8 cellular contexts compared by ENCODE assay signal in genomic region chr14:100307215-100308111, GRCh38. TPM values are rescaled to one million over a fixed set of nuclear protein-coding genes. Genes with fewer than 3 reads are reported as not detected.
DNase-seq lines count a peak whose midpoint lies in the region; ATAC-seq, FAIRE-seq and TF ChIP-seq lines count a peak whose summit lies in the region.

No MANE protein-coding gene starts in this region.

- H3K9ac ChIP-seq in HUES48 (ENCODE audit: low read depth, low read length): peak overlapping the region; percentile 85
- peak overlapping the region; percentile 86 for H3K9ac ChIP-seq in astrocyte (ENCODE audit: low read length)
- H3K9ac ChIP-seq in kidney (ENCODE audit: low read length in 2 of 2): peak overlapping the region; percentile 77 to 78

- no peaks in the 10 kb centered on the region for H3K27me3 ChIP-seq in HUES48 (ENCODE audit: control insufficient read depth, insufficient read depth, low read length)
- H3K27me3 ChIP-seq in astrocyte (ENCODE audit: insufficient read depth, low read length): no peaks in the 10 kb centered on the region

- H3K9me3 Mint-ChIP-seq in astrocyte (ENCODE audit: unreplicated experiment): no peaks in the 10 kb centered on the region

- ATAC-seq in GM18502 (IDR thresholded peaks at IDR 0.05; ENCODE audit: poor library complexity, unreplicated experiment): peak; percentile 14
- no peak for ATAC-seq in HG03139 (IDR thresholded peaks at IDR 0.05; ENCODE audit: unreplicated experiment)
- no peak for ATAC-seq in GM21367 (IDR thresholded peaks at IDR 0.05; ENCODE audit: unreplicated experiment)

- H3K27ac ChIP-seq in HUES48 (ENCODE audit: low read depth, low read length) (no peak overlapping the region), astrocyte (ENCODE audit: low read depth, low read length) (peak overlapping the region; percentile 53), kidney (ENCODE audit: low read depth in 2 of 2, low read length in 2 of 2) (peak overlapping the region; percentile 71 to 77), temporal lobe (ENCODE audit: low read depth, low read length) (peak overlapping the region; percentile 73)

- H3K4me2 ChIP-seq in astrocyte (ENCODE audit: low read length): peak overlapping the region; percentile 93

- H3K4me3 Mint-ChIP-seq in astrocyte (ENCODE audit: unreplicated experiment): peak overlapping the region; percentile 85

- H3K9me3 ChIP-seq in HUES48 (ENCODE audit: control insufficient read depth, insufficient read depth, low read length) (no peaks in the 10 kb centered on the region), astrocyte (ENCODE audit: insufficient read depth, low read depth, low read length) (no peaks in the 10 kb centered on the region), kidney (ENCODE audit: control insufficient read depth in 1 of 2, low read length in 2 of 2) (no peaks in the 10 kb centered on the region)

- H3K4me1 ChIP-seq in HUES48 (ENCODE audit: control insufficient read depth, insufficient read depth, low read length) (peaks cover 34% of the 10 kb centered on the region), astrocyte (ENCODE audit: insufficient read depth, low read length) (peaks cover 18% of the 10 kb centered on the region), kidney (ENCODE audit: control insufficient read depth in 1 of 2, insufficient read depth in 1 of 2, low read depth in 1 of 2, low read length in 2 of 2) (peaks cover 0 to 20% of the 10 kb centered on the region in 2 donors)

- peaks cover 34% of the 10 kb centered on the region for H4K20me1 ChIP-seq in astrocyte (ENCODE audit: insufficient read depth, low read length)

- H3K36me3 ChIP-seq in HUES48 (ENCODE audit: control insufficient read depth, insufficient read depth, low read length) (peaks cover 6% of the 10 kb centered on the region; the same call in 1 of the 2 replicates), astrocyte (ENCODE audit: insufficient read depth, low read length) (no peaks in the 10 kb centered on the region), kidney (ENCODE audit: control insufficient read depth in 1 of 2, insufficient read depth in 2 of 2, low read length in 2 of 2) (no peaks in the 10 kb centered on the region)

- H3K27me3 Mint-ChIP-seq in astrocyte (ENCODE audit: low read depth, unreplicated experiment): peaks cover 5% of the 10 kb centered on the region

- FAIRE-seq in astrocyte (lab: Jason Lieb, UNC) (no peak), kidney (lab: Jason Lieb, UNC) (no peak)

- DNase-seq in astrocyte (ENCODE audit: low read depth) (no peak), kidney (no peak), T1000 (lab: John Stamatoyannopoulos, UW) (no peak)

- peaks cover 2% of the 10 kb centered on the region for H3K4me1 Mint-ChIP-seq in astrocyte (ENCODE audit: low read depth, unreplicated experiment)

- peak overlapping the region; percentile 72 for H2AFZ ChIP-seq in astrocyte (ENCODE audit: low read depth, low read length)

- intact Hi-C loops in kidney (cut with DNase I): no loop called here

- H3K4me3 ChIP-seq in HUES48 (ENCODE audit: low read depth, low read length) (peak overlapping the region; percentile 77), astrocyte (ENCODE audit: insufficient read depth, low read depth, low read length) (peak overlapping the region; percentile 78), kidney (ENCODE audit: low read length in 2 of 2) (peak overlapping the region; percentile 69 to 76)

- no peak overlapping the region for H3K27ac Mint-ChIP-seq in astrocyte (ENCODE audit: unreplicated experiment)

- no peak for TF ChIP-seq CTCF in astrocyte (IDR thresholded peaks at IDR 0.05; ENCODE audit: insufficient read depth, low read depth, low read length)
- TF ChIP-seq CTCF in kidney (IDR thresholded peaks at IDR 0.05; ENCODE audit: borderline replicate concordance, extremely low read depth, insufficient read depth): no peak

- H3K79me2 ChIP-seq in astrocyte (ENCODE audit: insufficient read depth, low read length): peaks cover 28% of the 10 kb centered on the region

- no peaks in the 10 kb centered on the region for H3K36me3 Mint-ChIP-seq in astrocyte (ENCODE audit: low read depth, unreplicated experiment)

RNA-seq across cellular contexts. Expression of gene SLC25A29, which starts 1.2 kb away (rescaled TPM):
- total RNA-seq in astrocyte (24.3 and 30.2 TPM in 2 replicates), kidney (152 TPM), temporal lobe (42.8 TPM)
- 88.5 TPM for polyA plus RNA-seq in kidney (ENCODE audit: insufficient read depth, low read depth, low replicate concordance)

RNA-seq across cellular contexts. Expression of gene SLC25A47, which starts 15.7 kb away (rescaled TPM):
- total RNA-seq in astrocyte (not detected in 2 replicates), kidney (not detected), temporal lobe (not detected)
- 1.0 TPM for polyA plus RNA-seq in kidney (ENCODE audit: insufficient read depth, low read depth, low replicate concordance)
